9 cellular contexts compared by ENCODE assay signal in the genomic region with DNA sequence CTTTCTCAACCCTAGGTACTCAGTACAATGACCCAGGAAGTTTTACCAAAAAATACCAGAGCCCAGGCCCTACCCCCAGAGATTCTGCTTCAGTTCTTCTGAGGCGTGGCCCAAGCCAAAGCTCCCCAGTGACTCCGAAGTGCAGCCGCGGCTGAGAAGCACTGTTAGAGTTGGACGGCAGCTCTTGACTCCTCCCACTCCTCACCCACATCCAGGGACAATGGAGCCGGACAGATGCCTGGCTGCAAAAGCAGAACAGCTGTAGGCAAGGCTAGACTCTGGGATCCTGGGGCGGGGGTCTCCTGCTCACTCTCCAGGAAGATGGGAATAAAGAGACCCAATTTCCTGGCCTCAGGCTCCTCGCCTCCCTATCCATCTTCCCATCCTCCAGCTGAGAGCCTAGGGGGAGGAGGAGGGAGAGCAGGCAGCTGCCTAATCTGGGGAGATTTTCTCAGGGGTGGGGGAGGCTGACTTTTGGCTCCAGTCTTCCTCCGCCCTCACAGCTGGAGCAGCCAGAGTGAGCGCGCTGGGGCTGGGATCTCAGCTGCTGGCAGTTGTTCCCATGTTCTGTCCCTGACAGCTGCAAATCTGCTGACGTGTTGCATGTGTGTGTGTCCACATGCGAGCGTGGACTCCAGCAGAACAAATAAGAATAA.
A peak's percentile ranks its signal among the peaks of the same experiment; 100 is the strongest.
DNase-seq lines count a peak whose midpoint lies in the region; ATAC-seq and TF ChIP-seq lines count a peak whose summit lies in the region.
"Had no signal": no experiment of that assay in that cellular context is flagged by ENCODE, and none has a peak within 500 bp of the region (broad histone marks: within the 10 kb centered on the region; RNA-seq: fewer than 3 reads in every experiment).

No MANE protein-coding gene starts in this region.

- no peak overlapping the region for H3K4me3 Mint-ChIP-seq in activated CD8-positive, alpha-beta memory T cell treated with anti-CD3 and anti-CD28 coated beads, Interleukin-2, amount 10 ng/mL, durations not matched to agents 7 days and 5 days

- DNase-seq in activated CD8-positive, alpha-beta memory T cell treated with anti-CD3 and anti-CD28 coated beads for 24 hours = peak; percentile 38
- DNase-seq in activated CD8-positive, alpha-beta memory T cell treated with anti-CD3 and anti-CD28 coated beads, Interleukin-2, amount 10 ng/mL, durations not matched to agents 7 days and 5 days = no peak
- peak in 8 of 10 donors; percentile 35 to 67 (median 55) for DNase-seq in dorsolateral prefrontal cortex
- DNase-seq in medulla oblongata (ENCODE audit: extremely low spot score) = peak; percentile 14
- DNase-seq in aorta = peak; percentile 65 to 80
- no peak for DNase-seq in osteoblast (ENCODE audit: insufficient read length, low spot score, missing footprints)
- DNase-seq in epidermal melanocyte (ENCODE audit: insufficient read length, low spot score) = no peak
- DNase-seq: activated CD4-positive, CD25-positive, alpha-beta regulatory T cell treated with anti-CD3 and anti-CD28 coated beads, Interleukin-2, amount 50 U/mL, for 72 hours had no signal

- CTCF ChIA-PET in activated CD8-positive, alpha-beta memory T cell treated with anti-CD3 and anti-CD28 coated beads, Interleukin-2, amount 10 ng/mL, durations not matched to agents 7 days and 5 days (lab: Charles Lee) = no interaction called here

- H3K27me3 ChIP-seq in dorsolateral prefrontal cortex (no peaks in the 10 kb centered on the region), aorta (ENCODE audit: control insufficient read depth in 1 of 2, insufficient read depth in 2 of 2, low read length in 1 of 2) (no peaks in the 10 kb centered on the region), osteoblast (ENCODE audit: insufficient read depth, low read length) (peaks cover 48% of the 10 kb centered on the region)

- H3K9me3 Mint-ChIP-seq in activated CD8-positive, alpha-beta memory T cell treated with anti-CD3 and anti-CD28 coated beads, Interleukin-2, amount 10 ng/mL, durations not matched to agents 7 days and 5 days (ENCODE audit: low read depth) = no peaks in the 10 kb centered on the region

- no peak overlapping the region for H3K4me2 ChIP-seq in osteoblast (ENCODE audit: insufficient read depth, low read length)

- H3K9me3 ChIP-seq in aorta (ENCODE audit: control insufficient read depth, low read length) (no peaks in the 10 kb centered on the region), osteoblast (ENCODE audit: low read depth, low read length) (no peaks in the 10 kb centered on the region)

- H3K36me3 ChIP-seq in aorta (ENCODE audit: control insufficient read depth in 1 of 2, insufficient read depth in 2 of 2, low read length in 1 of 2) = no peaks in the 10 kb centered on the region
- H3K36me3 ChIP-seq in osteoblast (ENCODE audit: insufficient read depth, low read length) = no peaks in the 10 kb centered on the region

- H3K36me3 Mint-ChIP-seq in activated CD8-positive, alpha-beta memory T cell treated with anti-CD3 and anti-CD28 coated beads, Interleukin-2, amount 10 ng/mL, durations not matched to agents 7 days and 5 days = no peaks in the 10 kb centered on the region

- H3K4me3 ChIP-seq in dorsolateral prefrontal cortex (peak overlapping the region in 32 of 59 donors; percentile 1 to 48 (median 23)), aorta (ENCODE audit: low read length in 2 of 2) (no peak overlapping the region), osteoblast (ENCODE audit: insufficient read depth, low read length) (no peak overlapping the region)

- no peaks in the 10 kb centered on the region for H4K20me1 ChIP-seq in osteoblast (ENCODE audit: insufficient read depth, low read length)

- H3K27ac ChIP-seq in dorsolateral prefrontal cortex = peak overlapping the region in 14 of 59 donors; percentile 6 to 60 (median 39)
- no peak overlapping the region for H3K27ac ChIP-seq in aorta (ENCODE audit: low read depth in 1 of 2, low read length in 2 of 2)
- H3K27ac ChIP-seq in osteoblast (ENCODE audit: low read depth, low read length) = no peak overlapping the region

- H3K4me1 Mint-ChIP-seq in activated CD8-positive, alpha-beta memory T cell treated with anti-CD3 and anti-CD28 coated beads, Interleukin-2, amount 10 ng/mL, durations not matched to agents 7 days and 5 days = no peaks in the 10 kb centered on the region

- H3K27me3 Mint-ChIP-seq in activated CD8-positive, alpha-beta memory T cell treated with anti-CD3 and anti-CD28 coated beads, Interleukin-2, amount 10 ng/mL, durations not matched to agents 7 days and 5 days = peaks cover 24% of the 10 kb centered on the region

- no peak for TF ChIP-seq CTCF in dorsolateral prefrontal cortex (IDR thresholded peaks at IDR 0.05 in 54 of 56, conservative IDR thresholded peaks at IDR 0.05 in 2 of 56; ENCODE audit: low read depth in 1 of 56, partially characterized antibody in 56 of 56)
- no peak for TF ChIP-seq CTCF in osteoblast (IDR thresholded peaks at IDR 0.05; ENCODE audit: extremely low read depth, low read depth, low read length)

- H3K27ac Mint-ChIP-seq in activated CD8-positive, alpha-beta memory T cell treated with anti-CD3 and anti-CD28 coated beads, Interleukin-2, amount 10 ng/mL, durations not matched to agents 7 days and 5 days = no peak overlapping the region

- intact Hi-C loops in dorsolateral prefrontal cortex (cut with DNase I) = no loop called here
- intact Hi-C loops in aorta (cut with DNase I) = no loop called here

- no peaks in the 10 kb centered on the region for H3K79me2 ChIP-seq in osteoblast (ENCODE audit: insufficient read depth, low read length)

- no peaks in the 10 kb centered on the region for H3K4me1 ChIP-seq in aorta (ENCODE audit: control insufficient read depth in 1 of 2, insufficient read depth in 2 of 2, low read length in 2 of 2)
- H3K4me1 ChIP-seq in osteoblast (ENCODE audit: insufficient read depth, low read length) = no peaks in the 10 kb centered on the region

- no peak overlapping the region for H2AFZ ChIP-seq in osteoblast (ENCODE audit: low read length)

- WGBS in aorta, 2 donors = 5 to 6% methylated on average over 14 of the region's 14 CpGs

- no peak for ATAC-seq in activated CD8-positive, alpha-beta memory T cell treated with anti-CD3 and anti-CD28 coated beads, Interleukin-2, amount 10 ng/mL, durations not matched to agents 7 days and 5 days
- ATAC-seq in aorta (ENCODE audit: low FRiP score) (peak; percentile 78), HG03457 (IDR thresholded peaks at IDR 0.05; ENCODE audit: unreplicated experiment) (no peak)

Comparison
In these comparisons a context has a peak if more than half of its experiments do, and no peak if none do; other contexts are left out.
1. DNase-seq: peak in activated CD8-positive, alpha-beta memory T cell treated with anti-CD3 and anti-CD28 coated beads for 24 hours (single experiment), dorsolateral prefrontal cortex (8 of 10), medulla oblongata (single experiment) and aorta (2 of 2); none in activated CD8-positive, alpha-beta memory T cell treated with anti-CD3 and anti-CD28 coated beads, Interleukin-2, amount 10 ng/mL, durations not matched to agents 7 days and 5 days (single experiment), osteoblast (single experiment) and epidermal melanocyte (single experiment).
2. H3K4me3 ChIP-seq: peak in dorsolateral prefrontal cortex (32 of 59); none in aorta (0 of 2) and osteoblast (single experiment).